5 cellular contexts compared by ENCODE assay signal in the genomic region with DNA sequence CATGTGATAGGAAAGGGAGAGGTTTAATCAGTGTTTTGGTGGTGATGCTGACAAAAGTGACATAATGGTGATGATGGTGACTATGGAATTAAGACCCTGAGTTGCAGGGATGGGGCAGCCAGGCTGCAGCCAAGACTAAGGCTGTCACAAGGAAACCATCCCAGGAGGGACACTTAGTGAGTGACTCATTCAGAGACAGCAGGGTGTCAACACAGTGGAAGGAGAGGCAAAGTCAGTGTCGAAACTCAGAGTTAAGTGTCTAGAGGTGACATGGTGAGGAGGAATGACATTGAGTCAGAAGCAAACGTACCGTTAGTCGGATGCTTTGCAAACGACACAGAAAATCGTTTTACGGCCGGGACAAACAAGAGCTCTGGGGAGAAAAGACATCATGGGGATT. TPM values are rescaled to one million over a fixed set of nuclear protein-coding genes. Genes with fewer than 3 reads are reported as not detected.
"Had no signal": no experiment of that assay in that cellular context is flagged by ENCODE, and none has a peak within 500 bp of the region (broad histone marks: within the 10 kb centered on the region; RNA-seq: fewer than 3 reads in every experiment).

No MANE protein-coding gene starts in this region.

RNA-seq across cellular contexts. Expression of a gene that starts 30.0 kb away (rescaled TPM):
- total RNA-seq: IMR-90 had no signal
- polyA plus RNA-seq: IgD-negative memory B cell, IMR-90 had no signal

RNA-seq across cellular contexts. Expression of a gene that starts 46.4 kb away (rescaled TPM):
- polyA plus RNA-seq: IgD-negative memory B cell had no signal

RNA-seq across cellular contexts. Expression of a gene that starts 54.8 kb away (rescaled TPM):
- total RNA-seq: HT-29, HT1080, IMR-90, K562 had no signal
- polyA plus RNA-seq: IgD-negative memory B cell, IMR-90 had no signal
